24 cellular contexts compared by ENCODE assay signal in the genomic region with DNA sequence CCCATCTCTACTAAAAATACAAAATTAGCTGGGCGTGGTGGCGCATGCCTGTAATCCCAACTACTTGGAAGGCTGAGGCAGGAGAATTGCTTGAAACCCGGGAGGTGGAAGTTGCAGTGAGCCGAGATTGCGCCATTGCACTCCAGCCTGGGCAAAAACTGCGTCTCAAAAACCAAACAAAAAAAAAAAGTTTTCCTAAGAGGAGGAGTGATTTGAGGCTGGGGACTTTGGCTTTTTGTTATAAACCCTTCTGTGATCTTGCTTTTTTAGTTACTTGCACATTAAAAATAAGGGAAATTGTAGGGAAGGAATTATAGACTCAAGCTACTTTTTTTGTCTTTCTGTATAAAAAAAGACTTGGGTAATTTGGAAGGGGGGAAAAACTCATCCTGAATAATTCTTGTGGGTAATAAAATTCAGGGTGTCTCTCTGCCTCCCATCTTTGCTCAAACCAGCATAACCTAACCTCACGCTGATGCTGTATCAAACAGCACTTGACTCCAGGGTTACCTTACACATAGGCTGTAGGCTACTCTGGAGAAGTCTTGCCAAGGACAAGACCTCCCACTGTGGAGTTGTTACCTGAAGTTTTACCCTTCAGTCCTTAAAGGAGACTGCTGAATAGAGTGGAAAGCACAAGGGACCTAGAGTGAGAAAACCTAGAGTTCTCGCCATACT. TPM values are rescaled to one million over a fixed set of nuclear protein-coding genes. Genes with fewer than 3 reads are reported as not detected.
DNase-seq lines count a peak whose midpoint lies in the region; ATAC-seq and TF ChIP-seq lines count a peak whose summit lies in the region.
"Had no signal": no experiment of that assay in that cellular context is flagged by ENCODE, and none has a peak within 500 bp of the region (broad histone marks: within the 10 kb centered on the region; RNA-seq: fewer than 3 reads in every experiment).

No MANE protein-coding gene starts in this region.

- CTCF ChIA-PET in WTC11 (lab: Charles Lee): interaction anchor here (1.0 to 1.1 kb wide), 2 partner anchors 1076 to 1217 kb away, joined by 3 to 4 read pairs; no protein-coding TSS in a partner anchor

- H3K27ac Mint-ChIP-seq in T-helper 1 cell treated with Interleukin-12 subunit alpha and Interleukin-12 subunit beta and Interleukin-4 antibody, amounts not matched to agents 30 μg/mL and 1 μg/mL, for 36 hours: no peak overlapping the region
- peak overlapping the region in 1 of 3 donors; percentile 41 for H3K27ac Mint-ChIP-seq in CD4-positive, CD25-positive, alpha-beta regulatory T cell
- no peak overlapping the region for H3K27ac Mint-ChIP-seq in WTC11
- H3K27ac Mint-ChIP-seq in naive thymus-derived CD8-positive, alpha-beta T cell: peak overlapping the region in 4 of 10 donors; percentile 13 to 86 (median 64)
- H3K27ac Mint-ChIP-seq: activated CD4-positive, alpha-beta memory T cell treated with anti-CD3 and anti-CD28 coated beads for 36 hours had no signal

- no peak overlapping the region for H3K4me3 ChIP-seq in CD4-positive, CD25-positive, alpha-beta regulatory T cell (ENCODE audit: low read depth, low read length)
- H3K4me3 ChIP-seq in heart right ventricle: no peak overlapping the region

- peak overlapping the region; percentile 40 for H3K4me3 Mint-ChIP-seq in T-helper 1 cell treated with Interleukin-12 subunit alpha and Interleukin-12 subunit beta and Interleukin-4 antibody, amounts not matched to agents 30 μg/mL and 1 μg/mL, for 36 hours
- peak overlapping the region; percentile 78 to 98 (median 92) for H3K4me3 Mint-ChIP-seq in CD4-positive, CD25-positive, alpha-beta regulatory T cell
- H3K4me3 Mint-ChIP-seq in WTC11: peak overlapping the region; percentile 90
- H3K4me3 Mint-ChIP-seq in naive thymus-derived CD8-positive, alpha-beta T cell: peak overlapping the region in 8 of 10 donors; percentile 33 to 98 (median 78)

- peaks cover 19% of the 10 kb centered on the region for H3K36me3 Mint-ChIP-seq in T-helper 1 cell treated with Interleukin-12 subunit alpha and Interleukin-12 subunit beta and Interleukin-4 antibody, amounts not matched to agents 30 μg/mL and 1 μg/mL, for 36 hours (ENCODE audit: low read depth)
- H3K36me3 Mint-ChIP-seq in CD4-positive, CD25-positive, alpha-beta regulatory T cell: peaks cover 5% of the 10 kb centered on the region
- H3K36me3 Mint-ChIP-seq in WTC11: peaks cover 7% of the 10 kb centered on the region
- peaks cover 0 to 14% (median 2%) of the 10 kb centered on the region in 3 donors for H3K36me3 Mint-ChIP-seq in naive thymus-derived CD8-positive, alpha-beta T cell

- peaks cover 28% of the 10 kb centered on the region for H3K4me1 Mint-ChIP-seq in T-helper 1 cell treated with Interleukin-12 subunit alpha and Interleukin-12 subunit beta and Interleukin-4 antibody, amounts not matched to agents 30 μg/mL and 1 μg/mL, for 36 hours (ENCODE audit: low read depth)
- peaks cover 20 to 48% (median 38%) of the 10 kb centered on the region in 4 donors for H3K4me1 Mint-ChIP-seq in CD4-positive, CD25-positive, alpha-beta regulatory T cell
- H3K4me1 Mint-ChIP-seq in WTC11: peaks cover 39% of the 10 kb centered on the region
- peaks cover 16 to 50% (median 46%) of the 10 kb centered on the region in 4 donors for H3K4me1 Mint-ChIP-seq in naive thymus-derived CD8-positive, alpha-beta T cell

- H3K36me3 ChIP-seq in CD4-positive, CD25-positive, alpha-beta regulatory T cell (ENCODE audit: control insufficient read depth, insufficient read depth, low read length): peaks cover 4% of the 10 kb centered on the region
- no peaks in the 10 kb centered on the region for H3K36me3 ChIP-seq in heart right ventricle
- H3K36me3 ChIP-seq: breast epithelium, prostate gland, thyroid gland had no signal

- H3K27me3 ChIP-seq in CD4-positive, CD25-positive, alpha-beta regulatory T cell (ENCODE audit: control insufficient read depth, insufficient read depth, low read length): no peaks in the 10 kb centered on the region
- H3K27me3 ChIP-seq in heart right ventricle: no peaks in the 10 kb centered on the region
- H3K27me3 ChIP-seq: breast epithelium, thyroid gland had no signal

- POLR2A ChIA-PET in WTC11 (lab: Charles Lee): interaction anchor here (1.5 kb wide), 1 partner anchor 11 kb away, joined by 12 read pairs; no protein-coding TSS in a partner anchor
- POLR2A ChIA-PET in naive thymus-derived CD8-positive, alpha-beta T cell (lab: Charles Lee): interaction anchor here (9.1 kb wide), 1 partner anchor 17 kb away, joined by 193 read pairs; no protein-coding TSS in a partner anchor

- TF ChIP-seq CTCF in WTC11 (IDR thresholded peaks at IDR 0.05) (no peak), heart right ventricle (IDR thresholded peaks at IDR 0.05) (no peak)

- peaks cover 45% of the 10 kb centered on the region for H3K4me1 ChIP-seq in CD4-positive, CD25-positive, alpha-beta regulatory T cell (ENCODE audit: control insufficient read depth, insufficient read depth, low read length, poor library complexity, severe bottlenecking)
- H3K4me1 ChIP-seq in heart right ventricle: peaks cover 2 to 38% (median 18%) of the 10 kb centered on the region in 9 donors
- H3K4me1 ChIP-seq: prostate gland had no signal

- H3K27ac ChIP-seq in CD4-positive, CD25-positive, alpha-beta regulatory T cell (ENCODE audit: insufficient read depth, low read length, poor library complexity, severe bottlenecking): no peak overlapping the region
- no peak overlapping the region for H3K27ac ChIP-seq in heart right ventricle
- H3K27ac ChIP-seq: breast epithelium, epithelial cell of prostate had no signal

- intact Hi-C loops in heart right ventricle (cut with DNase I): loop anchor here in 3 of 10 donors (5.0 to 10.0 kb wide), 3 partner anchors 49 to 181 kb away; no protein-coding TSS in a partner anchor

- no peaks in the 10 kb centered on the region for H3K27me3 Mint-ChIP-seq in T-helper 1 cell treated with Interleukin-12 subunit alpha and Interleukin-12 subunit beta and Interleukin-4 antibody, amounts not matched to agents 30 μg/mL and 1 μg/mL, for 36 hours (ENCODE audit: low read depth)
- H3K27me3 Mint-ChIP-seq in CD4-positive, CD25-positive, alpha-beta regulatory T cell: no peaks in the 10 kb centered on the region
- peaks cover 16% of the 10 kb centered on the region for H3K27me3 Mint-ChIP-seq in WTC11 (ENCODE audit: low read depth)
- H3K27me3 Mint-ChIP-seq in naive thymus-derived CD8-positive, alpha-beta T cell: no peaks in the 10 kb centered on the region
- H3K27me3 Mint-ChIP-seq: activated CD4-positive, alpha-beta memory T cell treated with anti-CD3 and anti-CD28 coated beads for 36 hours had no signal

- H3K9me3 ChIP-seq in CD4-positive, CD25-positive, alpha-beta regulatory T cell (ENCODE audit: control insufficient read depth in 2 of 2, low read length in 2 of 2): no peaks in the 10 kb centered on the region
- H3K9me3 ChIP-seq in heart right ventricle: no peaks in the 10 kb centered on the region
- H3K9me3 ChIP-seq: breast epithelium, prostate gland, thyroid gland had no signal

- H3K9me3 Mint-ChIP-seq in T-helper 1 cell treated with Interleukin-12 subunit alpha and Interleukin-12 subunit beta and Interleukin-4 antibody, amounts not matched to agents 30 μg/mL and 1 μg/mL, for 36 hours: no peaks in the 10 kb centered on the region
- peaks cover 0 to under 1% (median 0%) of the 10 kb centered on the region in 7 donors for H3K9me3 Mint-ChIP-seq in CD4-positive, CD25-positive, alpha-beta regulatory T cell
- no peaks in the 10 kb centered on the region for H3K9me3 Mint-ChIP-seq in WTC11
- H3K9me3 Mint-ChIP-seq in naive thymus-derived CD8-positive, alpha-beta T cell: no peaks in the 10 kb centered on the region
- H3K9me3 Mint-ChIP-seq: activated CD4-positive, alpha-beta memory T cell treated with anti-CD3 and anti-CD28 coated beads for 36 hours had no signal

- 87 to 92% methylated on average over 8 of the region's 8 CpGs for WGBS in heart right ventricle, 2 donors

- DNase-seq in T-helper 1 cell (no peak), WTC11 (ENCODE audit: low spot score) (no peak), heart right ventricle (no peak), NCI-H2029 treated with DMSO at 0.1 percent for 48 hours (lab: John Stamatoyannopoulos, UW) (no peak)
- DNase-seq in CD4-positive, CD25-positive, alpha-beta regulatory T cell: no peak
- DNase-seq in naive thymus-derived CD8-positive, alpha-beta T cell: no peak
- DNase-seq in stimulated activated CD4-positive, alpha-beta T cell treated with anti-CD3 and anti-CD28 coated beads, Interleukin-4, amount 100 ng/mL, for 24 hours: no peak
- DNase-seq: activated CD4-positive, alpha-beta memory T cell treated with anti-CD3 and anti-CD28 coated beads for 36 hours; activated gamma-delta T cell treated with Interleukin-2 at 50 U/mL for 16 hours; amniotic stem cell; effector CD8-positive, alpha-beta T cell; GM23248; kidney; midbrain; NCI-H1092 treated with DMSO at 0.1 percent for 48 hours; NCI-H187; NCI-H526; Right ventricle myocardium superior; stimulated activated naive CD8-positive, alpha-beta T cell treated with anti-CD3 and anti-CD28 coated beads, Interleukin-15, Interleukin-2, amounts not matched to agents 100 U/mL and 50 U/mL, for 24 hours had no signal

- no peak for ATAC-seq in CD4-positive, CD25-positive, alpha-beta regulatory T cell (ENCODE audit: low read depth in 2 of 2)
- ATAC-seq in WTC11: no peak
- no peak for ATAC-seq in naive thymus-derived CD8-positive, alpha-beta T cell
- ATAC-seq in heart right ventricle: no peak
- ATAC-seq: stimulated activated naive CD8-positive, alpha-beta T cell treated with anti-CD3 and anti-CD28 coated beads, Interleukin-15, Interleukin-2, amounts not matched to agents 100 U/mL and 50 U/mL, for 24 hours had no signal

TF ChIP-seq in WTC11, 78 proteins besides CTCF, POLR2A, EP300 and RAD21 (continues in another document):
- TF ChIP-seq FOXP1 (CRISPR knock-in tag; IDR thresholded peaks at IDR 0.05; ENCODE audit: borderline replicate concordance) (no peak), ESRRA (CRISPR knock-in tag; IDR thresholded peaks at IDR 0.05; ENCODE audit: borderline replicate concordance) (no peak)

RNA-seq across cellular contexts. Expression of gene CDR2, which starts 1.7 kb away (rescaled TPM):
- 90.2 TPM for total RNA-seq in CD4-positive, CD25-positive, alpha-beta regulatory T cell
- polyA plus RNA-seq in CD4-positive, CD25-positive, alpha-beta regulatory T cell: 10 to 100 TPM; 64.7 to 82.1 (median 74.3) TPM
- 25.4 to 40.9 TPM (median 29.1 TPM) in 3 replicates for total RNA-seq in WTC11 (2021)
- total RNA-seq in naive thymus-derived CD8-positive, alpha-beta T cell: 10 to 100 TPM; 68.7 to 78.3 TPM
- polyA plus RNA-seq in naive thymus-derived CD8-positive, alpha-beta T cell: 10 to 100 TPM; 46.8 to 91.0 (median 66.9) TPM
- 1 to 10 TPM; 4.2 to 8.1 (median 6.6) TPM for total RNA-seq in heart right ventricle
- polyA plus RNA-seq in heart right ventricle: 1 to 10 TPM; 7.6 to 8.4 TPM

Comparison
In these comparisons a context has a peak if more than half of its experiments do, and no peak if none do; other contexts are left out.
1. H3K4me3 Mint-ChIP-seq: peak in every context shown above with its lines; median percentile 92 in CD4-positive, CD25-positive, alpha-beta regulatory T cell; 90 in WTC11; 78 in naive thymus-derived CD8-positive, alpha-beta T cell; 40 in T-helper 1 cell treated with Interleukin-12 subunit alpha and Interleukin-12 subunit beta and Interleukin-4 antibody, amounts not matched to agents 30 μg/mL and 1 μg/mL, for 36 hours.